Comparison of ENCODE assay signal across 25 cellular contexts in the genomic region with DNA sequence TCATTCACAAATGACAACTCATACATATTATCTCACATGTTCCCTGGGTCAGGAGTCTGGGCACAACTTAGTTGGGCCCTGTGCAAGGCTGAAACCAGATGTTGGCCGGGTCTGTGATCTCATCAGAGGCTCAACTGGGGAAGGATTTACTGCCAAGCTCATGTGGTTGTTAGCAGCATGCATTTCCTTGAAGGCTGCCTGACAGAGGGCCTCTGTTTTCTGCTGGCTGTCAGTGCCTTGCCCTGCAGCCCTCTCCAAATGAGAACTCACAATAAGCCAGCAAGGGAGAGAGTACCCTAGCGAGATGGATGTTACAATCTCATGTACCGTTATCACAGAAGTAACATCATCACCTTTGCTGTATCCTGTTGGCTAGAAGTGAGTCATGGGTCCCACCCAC.
"Had no signal": no experiment of that assay in that cellular context is flagged by ENCODE, and none has a peak within 500 bp of the region (broad histone marks: within the 10 kb centered on the region; RNA-seq: fewer than 3 reads in every experiment).

No MANE protein-coding gene starts in this region.

- H3K27ac ChIP-seq: epithelial cell of prostate, gastroesophageal sphincter, heart right ventricle, pancreas, right atrium auricular region, transverse colon, upper lobe of right lung, uterus had no signal

- ATAC-seq: esophagus mucosa; gastroesophageal sphincter; heart right ventricle; left lobe of liver; natural killer cell; pancreas; sciatic nerve; stimulated activated effector memory CD8-positive, alpha-beta T cell treated with anti-CD3 and anti-CD28 coated beads, Interleukin-12 subunit alpha, Interleukin-12 subunit beta, amount 100 ng/mL, for 72 hours; stimulated activated naive CD8-positive, alpha-beta T cell treated with anti-CD3 and anti-CD28 coated beads, Interleukin-15, Interleukin-2, amounts not matched to agents 100 U/mL and 50 U/mL, for 24 hours had no signal

- DNase-seq: cerebellar nuclear complex; effector CD8-positive, alpha-beta T cell; endodermal cell; foreskin fibroblast; glutamatergic neuron; heart right ventricle; hippocampal formation; kidney glomerular epithelial cell; natural killer cell; occipital lobe; pancreas; stimulated activated CD4-positive, alpha-beta T cell treated with anti-CD3 and anti-CD28 coated beads, Interleukin-12 subunit alpha, Interleukin-12 subunit beta, amount 100 ng/mL, for 4 hours; stimulated activated CD4-positive, alpha-beta T cell treated with anti-CD3 and anti-CD28 coated beads, Interleukin-1b, Interleukin-23, amount 100 ng/mL, for 48 hours; stimulated activated CD4-positive, alpha-beta T cell treated with anti-CD3 and anti-CD28 coated beads, Interleukin-4, amount 100 ng/mL, for 24 hours; stimulated activated naive CD8-positive, alpha-beta T cell treated with anti-CD3 and anti-CD28 coated beads, Interleukin-15, Interleukin-2, amounts not matched to agents 100 U/mL and 50 U/mL, for 24 hours; transverse colon; upper lobe of right lung; uterus had no signal
